Comparison of ENCODE assay signal across 18 cellular contexts in genomic region chr15:43146187-43146586, GRCh38. TPM values are rescaled to one million over a fixed set of nuclear protein-coding genes. Genes with fewer than 3 reads are reported as not detected.
DNase-seq lines count a peak whose midpoint lies in the region; ATAC-seq, FAIRE-seq and TF ChIP-seq lines count a peak whose summit lies in the region.
"Had no signal": no experiment of that assay in that cellular context is flagged by ENCODE, and none has a peak within 500 bp of the region (broad histone marks: within the 10 kb centered on the region; RNA-seq: fewer than 3 reads in every experiment).

No MANE protein-coding gene starts in this region.

- peaks cover 3% of the 10 kb centered on the region; the same call in 1 of the 2 replicates for H3K36me3 ChIP-seq in IMR-90 (ENCODE audit: control insufficient read depth, insufficient read depth, low read length)

- FAIRE-seq in A549 (lab: Jason Lieb, UNC), result no peak
- FAIRE-seq: GM12878, GM19239, H54 had no signal

- H3K9ac ChIP-seq in IMR-90 (ENCODE audit: low read depth, low read length), result no peak overlapping the region

- TF ChIP-seq RAD21 in A549 (conservative IDR thresholded peaks at IDR 0.05 in 1 of 2, IDR thresholded peaks at IDR 0.05 in 1 of 2) (no peak), IMR-90 (IDR thresholded peaks at IDR 0.05; ENCODE audit: low read length) (no peak)

- H3K9me3 ChIP-seq in A549 (no peaks in the 10 kb centered on the region), IMR-90 (ENCODE audit: control insufficient read depth, insufficient read depth, low read length) (no peaks in the 10 kb centered on the region)
- H3K9me3 ChIP-seq: HAP-1 had no signal

- H3K27me3 Mint-ChIP-seq in dendritic cell treated with granulocyte-macrophage colony-stimulating factor and Interleukin-4, amounts not matched to agents 40 ng/mL and 50 ng/mL, for 4 days, result no peaks in the 10 kb centered on the region
- H3K27me3 Mint-ChIP-seq: CD4-positive, alpha-beta memory T cell had no signal

- no peak overlapping the region for H2BK15ac ChIP-seq in IMR-90 (ENCODE audit: low read depth, low read length)

- no peak overlapping the region for H3K4me2 ChIP-seq in A549
- H3K4me2 ChIP-seq in IMR-90 (ENCODE audit: low read depth, low read length), result no peak overlapping the region
- H3K4me2 ChIP-seq: GM23338 had no signal

- peaks cover 0 to 2% of the 10 kb centered on the region in 2 experiments; a peak in 2 of 4 replicates for H3K79me1 ChIP-seq in IMR-90 (ENCODE audit: low read depth in 1 of 2, low read length in 2 of 2)

- no peak overlapping the region for H2AK5ac ChIP-seq in IMR-90 (ENCODE audit: low read depth, low read length)

- no peak overlapping the region for H3K4ac ChIP-seq in IMR-90 (ENCODE audit: low read depth, low read length)

- no peak overlapping the region for H3K4me3 Mint-ChIP-seq in dendritic cell treated with granulocyte-macrophage colony-stimulating factor and Interleukin-4, amounts not matched to agents 40 ng/mL and 50 ng/mL, for 4 days
- H3K4me3 Mint-ChIP-seq: CD4-positive, alpha-beta memory T cell; GM23338 had no signal

- no peak overlapping the region for H2BK5ac ChIP-seq in IMR-90 (ENCODE audit: low read depth, low read length, poor library complexity, severe bottlenecking)

- ATAC-seq in A549 (no peak), IMR-90 (ENCODE audit: low read depth) (no peak), GM21717 (IDR thresholded peaks at IDR 0.05; ENCODE audit: unreplicated experiment) (no peak)
- ATAC-seq: GM12878, GM23338 had no signal

- H4K8ac ChIP-seq in IMR-90 (ENCODE audit: low read depth in 2 of 2, low read length in 2 of 2), result no peak overlapping the region

- H2BK120ac ChIP-seq in IMR-90 (ENCODE audit: low read depth, low read length), result no peak overlapping the region

- no peak for TF ChIP-seq POLR2A in A549 (IDR thresholded peaks at IDR 0.05; ENCODE audit: low read length)
- TF ChIP-seq POLR2A in IMR-90 (IDR thresholded peaks at IDR 0.05; ENCODE audit: low read depth, low read length), result no peak

- peaks cover 2% of the 10 kb centered on the region; the same call in 1 of the 2 replicates for H3K9me1 ChIP-seq in IMR-90 (ENCODE audit: insufficient read depth, low read length)

- peak overlapping the region; percentile 43 for H3K27ac Mint-ChIP-seq in dendritic cell treated with granulocyte-macrophage colony-stimulating factor and Interleukin-4, amounts not matched to agents 40 ng/mL and 50 ng/mL, for 4 days
- H3K27ac Mint-ChIP-seq: CD4-positive, alpha-beta memory T cell; GM23338 had no signal

- peaks cover 46% of the 10 kb centered on the region for H3K36me3 Mint-ChIP-seq in dendritic cell treated with granulocyte-macrophage colony-stimulating factor and Interleukin-4, amounts not matched to agents 40 ng/mL and 50 ng/mL, for 4 days (ENCODE audit: low read depth)

- H2AK9ac ChIP-seq in IMR-90 (replicated peaks; ENCODE audit: low read depth, low read length, poor library complexity), result no peak overlapping the region

- H4K20me1 ChIP-seq in IMR-90 (ENCODE audit: insufficient read depth, low read length), result no peaks in the 10 kb centered on the region

- POLR2A ChIA-PET in A549 (lab: Yijun Ruan, JAX), result interaction anchor here (0.6 kb wide), 1 partner anchor 48 kb away, joined by 4 read pairs; no protein-coding TSS in a partner anchor
- POLR2A ChIA-PET in IMR-90 (lab: Charles Lee; ENCODE audit: unreplicated experiment), result no interaction called here
- POLR2A ChIA-PET in HEK293T (lab: Yijun Ruan, JAX), result no interaction called here

- no peak for TF ChIP-seq CTCF in A549 (IDR thresholded peaks at IDR 0.05)
- no peak for TF ChIP-seq CTCF in IMR-90 (conservative IDR thresholded peaks at IDR 0.05; ENCODE audit: low read depth, low read length)

- 0 out of 3 replicates have a peak, but pooled peaks cover 6% of the 10 kb centered on the region for H3K4me1 ChIP-seq in A549
- H3K4me1 ChIP-seq in IMR-90 (ENCODE audit: control insufficient read depth, insufficient read depth, low read length), result peaks cover 2% of the 10 kb centered on the region; the same call in 1 of the 2 replicates
- H3K4me1 ChIP-seq: HAP-1 had no signal

- in situ Hi-C loops in IMR-90 (cut with MboI; ENCODE audit: low sequenced_read_pairs) (no loop called here), G401 (cut with HindIII; ENCODE audit: low sequenced_read_pairs) (no loop called here)

- H3K23ac ChIP-seq in IMR-90 (ENCODE audit: low read depth, low read length), result no peak overlapping the region

- H3K4me3 ChIP-seq in A549 (no peak overlapping the region), IMR-90 (ENCODE audit: insufficient read depth, low read depth, low read length) (no peak overlapping the region)
- H3K4me3 ChIP-seq: GM12878, GM23338, HAP-1 had no signal

- dilution Hi-C loops in IMR-90 (cut with HindIII; ENCODE audit: low sequenced_read_pairs, unreplicated experiment), result no loop called here

- no peak overlapping the region for H2BK20ac ChIP-seq in IMR-90 (ENCODE audit: low read depth, low read length)

- H3K9me3 Mint-ChIP-seq in dendritic cell treated with granulocyte-macrophage colony-stimulating factor and Interleukin-4, amounts not matched to agents 40 ng/mL and 50 ng/mL, for 4 days, result no peaks in the 10 kb centered on the region
- H3K9me3 Mint-ChIP-seq: CD4-positive, alpha-beta memory T cell; GM23338 had no signal

- H3K27ac ChIP-seq in A549 (no peak overlapping the region), IMR-90 (ENCODE audit: insufficient read depth, low read length) (no peak overlapping the region)

- CTCF ChIA-PET in A549 (lab: Yijun Ruan, JAX) (no interaction called here), IMR-90 (lab: Yijun Ruan, JAX) (no interaction called here), HEK293T (lab: Yijun Ruan, JAX) (no interaction called here)

- H3K56ac ChIP-seq in IMR-90 (ENCODE audit: extremely low read depth, insufficient read depth, low read length), result no peak overlapping the region

- no peak overlapping the region for H3K14ac ChIP-seq in IMR-90 (replicated peaks; ENCODE audit: low read depth, low read length)

- intact Hi-C loops in IMR-90 (cut with micrococcal nuclease), result loop anchor here (5.0 kb wide), 1 partner anchor 36 kb away; no protein-coding TSS in a partner anchor
- intact Hi-C loops in dendritic cell treated with granulocyte-macrophage colony-stimulating factor and Interleukin-4, amounts not matched to agents 40 ng/mL and 50 ng/mL, for 4 days (cut with micrococcal nuclease), result loop anchor here (10.0 kb wide), 1 partner anchor 51 kb away; no protein-coding TSS in a partner anchor

- H3K27me3 ChIP-seq in IMR-90 (ENCODE audit: control insufficient read depth, insufficient read depth, low read length), result no peaks in the 10 kb centered on the region

- 85% methylated on average over 5 of the region's 5 CpGs for WGBS in A549 (ENCODE audit: missing lambda C conversion rate)
- WGBS in IMR-90 (ENCODE audit: extremely low coverage in 2 of 2, insufficient read length in 1 of 2), 2 experiments, result 100% methylated on average over 1 of the region's 5 CpGs; no CpG with 5 or more reads in 1 of the 2 experiments

- H3K4me1 Mint-ChIP-seq in dendritic cell treated with granulocyte-macrophage colony-stimulating factor and Interleukin-4, amounts not matched to agents 40 ng/mL and 50 ng/mL, for 4 days (ENCODE audit: low read depth), result peaks cover 25% of the 10 kb centered on the region

- H4K5ac ChIP-seq in IMR-90 (ENCODE audit: low read depth, low read length), result no peak overlapping the region

- no peak overlapping the region for H2AFZ ChIP-seq in IMR-90 (replicated peaks; ENCODE audit: low read length, poor library complexity)
- H2AFZ ChIP-seq: GM23338 had no signal

- no peak for DNase-seq in A549 (ENCODE audit: low read depth in 1 of 2, low spot score in 1 of 2)
- no peak for DNase-seq in IMR-90
- no peak for DNase-seq in G401 (ENCODE audit: low spot score)
- DNase-seq in HEK293T (ENCODE audit: extremely low spot score), result no peak
- DNase-seq: 8988T; C1 segment of cervical spinal cord; CD4-positive, alpha-beta memory T cell; COR-L47; DMS153; DND-41; GDM1 had no signal

- BruUV-seq in IMR-90 (replicated peaks; lab: Mats Ljungman, UMichigan), result no TSS peak

- no peak overlapping the region for H3K18ac ChIP-seq in IMR-90 (ENCODE audit: low read depth, low read length)

- H4K91ac ChIP-seq in IMR-90 (ENCODE audit: insufficient read depth, low read depth, low read length), result no peak overlapping the region

- no peak for TF ChIP-seq EP300 in A549 (IDR thresholded peaks at IDR 0.05)

RNA-seq across cellular contexts. Expression of gene TMEM62, which starts 12.8 kb away (rescaled TPM):
- polyA plus RNA-seq in A549 (2011; rRNA removed) (7.8 and 9.5 TPM in 2 replicates), A549 (2017; fragmentation: RNase III; extraction: RNeasy Plus Mini Kit Qiagen cat#74134 plus additional on column Dnase treatment) (6.9 to 7.6 TPM (median 7.5 TPM) in 3 replicates), IMR-90 (2012; rRNA removed) (3.1 and 3.7 TPM in 2 replicates)
- 2.9 and 3.1 TPM in 2 replicates for polyA plus RNA-seq in A549 (2012; cell fraction: cytosol; rRNA removed)
- polyA plus RNA-seq in A549 (2012; cell fraction: nucleus; rRNA removed), result 4.4 and 8.9 TPM in 2 replicates
- polyA minus RNA-seq in A549 (2011; rRNA and poly(A)+ RNA removed), result 3.7 and 3.8 TPM in 2 replicates
- total RNA-seq in IMR-90 (2012; rRNA removed), result 5.6 and 8.6 TPM in 2 replicates
- 1.6 and 2.4 TPM in 2 replicates for polyA plus RNA-seq in IMR-90 (2012; cell fraction: cytosol; rRNA removed)
- 5.0 and 15.5 TPM in 2 replicates for polyA plus RNA-seq in IMR-90 (2012; cell fraction: nucleus; rRNA removed; ENCODE audit: low replicate concordance)
- 12.7 and 22.0 TPM in 2 replicates for total RNA-seq in G401 (2014; rRNA removed; shearing (Covaris generic))

RNA-seq across cellular contexts. Expression of gene CCNDBP1, which starts 39.0 kb away (rescaled TPM):
- polyA plus RNA-seq in A549 (2011; rRNA removed), result 44.1 and 44.8 TPM in 2 replicates
- 22.4 and 28.6 TPM in 2 replicates for polyA plus RNA-seq in A549 (2012; cell fraction: cytosol; rRNA removed)
- polyA plus RNA-seq in A549 (2012; cell fraction: nucleus; rRNA removed), result 23.8 and 27.2 TPM in 2 replicates
- polyA plus RNA-seq in A549 (2017; fragmentation: RNase III; extraction: RNeasy Plus Mini Kit Qiagen cat#74134 plus additional on column Dnase treatment), result 23.3 to 27.9 TPM (median 24.3 TPM) in 3 replicates
- polyA minus RNA-seq in A549 (2011; rRNA and poly(A)+ RNA removed), result 18.1 and 18.6 TPM in 2 replicates
- total RNA-seq in IMR-90 (2012; rRNA removed), result 33.9 and 40.3 TPM in 2 replicates
- polyA plus RNA-seq in IMR-90 (2012; rRNA removed), result 33.4 and 34.9 TPM in 2 replicates
- 15.8 and 18.6 TPM in 2 replicates for polyA plus RNA-seq in IMR-90 (2012; cell fraction: cytosol; rRNA removed)
- 16.6 and 32.5 TPM in 2 replicates for polyA plus RNA-seq in IMR-90 (2012; cell fraction: nucleus; rRNA removed; ENCODE audit: low replicate concordance)
- 32.1 and 38.9 TPM in 2 replicates for total RNA-seq in G401 (2014; rRNA removed; shearing (Covaris generic))

RNA-seq across cellular contexts. Expression of gene UBR1, which starts 40.3 kb away (rescaled TPM):
- polyA plus RNA-seq in A549 (2011; rRNA removed), result 9.0 and 10.5 TPM in 2 replicates
- 1.3 and 1.6 TPM in 2 replicates for polyA plus RNA-seq in A549 (2012; cell fraction: cytosol; rRNA removed)
- 1.6 and 3.1 TPM in 2 replicates for polyA plus RNA-seq in A549 (2012; cell fraction: nucleus; rRNA removed)
- polyA plus RNA-seq in A549 (2017; fragmentation: RNase III; extraction: RNeasy Plus Mini Kit Qiagen cat#74134 plus additional on column Dnase treatment), result 5.7 to 5.9 TPM (median 5.8 TPM) in 3 replicates
- 10.2 and 11.4 TPM in 2 replicates for polyA minus RNA-seq in A549 (2011; rRNA and poly(A)+ RNA removed)
- 30.1 and 48.9 TPM in 2 replicates for total RNA-seq in IMR-90 (2012; rRNA removed)
- polyA plus RNA-seq in IMR-90 (2012; rRNA removed), result 5.0 and 6.5 TPM in 2 replicates
- 1.0 and 1.1 TPM in 2 replicates for polyA plus RNA-seq in IMR-90 (2012; cell fraction: cytosol; rRNA removed)
- 1.8 and 9.8 TPM in 2 replicates for polyA plus RNA-seq in IMR-90 (2012; cell fraction: nucleus; rRNA removed; ENCODE audit: low replicate concordance)
- total RNA-seq in G401 (2014; rRNA removed; shearing (Covaris generic)), result 7.5 and 18.8 TPM in 2 replicates
